9 cellular contexts compared by ENCODE assay signal in the genomic region with DNA sequence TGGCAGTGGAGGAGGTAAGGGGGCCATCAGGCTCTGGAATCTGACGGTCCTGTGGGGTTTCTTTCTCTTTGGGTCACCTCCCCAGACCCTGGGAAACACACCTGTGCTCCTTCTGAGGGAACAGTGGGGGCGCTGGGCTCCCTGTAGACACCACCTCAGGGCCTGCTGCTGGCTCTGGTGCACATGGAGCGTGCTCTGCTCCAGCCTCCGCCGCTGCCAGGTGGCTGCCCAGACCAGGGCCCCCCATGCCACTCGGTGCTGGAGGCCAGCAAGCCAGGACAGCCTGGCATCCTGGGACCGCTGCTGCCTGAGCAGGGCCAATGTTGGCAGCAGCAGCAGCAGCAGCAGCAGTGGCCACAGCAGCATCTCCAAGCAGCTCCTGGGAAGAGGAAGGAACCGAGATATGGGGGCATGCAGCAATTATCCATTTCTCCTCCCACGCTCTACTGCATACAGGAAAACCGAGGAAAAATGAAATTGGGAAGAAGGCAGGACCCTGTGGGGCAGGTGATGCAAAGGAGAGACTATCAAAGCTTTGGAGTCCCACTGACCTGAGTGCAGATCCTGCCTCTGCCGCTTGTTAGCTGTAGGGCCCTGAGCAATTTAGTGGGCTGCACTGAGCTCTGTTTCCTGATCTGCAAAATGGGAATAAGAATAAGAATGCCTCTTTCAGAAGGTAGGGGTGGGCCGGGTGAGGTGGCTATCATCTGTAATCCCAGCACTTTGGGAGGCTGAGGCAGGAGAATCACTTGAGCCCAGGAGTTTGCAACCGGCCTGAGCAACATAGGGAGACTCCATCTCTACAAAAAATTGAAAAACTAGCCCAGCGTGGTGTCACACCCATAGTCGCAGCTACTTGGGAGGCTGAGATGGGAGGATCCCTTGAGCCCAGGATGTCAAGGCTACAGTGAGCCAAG. TPM values are rescaled to one million over a fixed set of nuclear protein-coding genes. Genes with fewer than 3 reads are reported as not detected.
A peak's percentile ranks its signal among the peaks of the same experiment; 100 is the strongest.
DNase-seq lines count a peak whose midpoint lies in the region; ATAC-seq and TF ChIP-seq lines count a peak whose summit lies in the region.
"Had no signal": no experiment of that assay in that cellular context is flagged by ENCODE, and none has a peak within 500 bp of the region (broad histone marks: within the 10 kb centered on the region; RNA-seq: fewer than 3 reads in every experiment).

No MANE protein-coding gene starts in this region.

- H3K36me3 ChIP-seq in SK-N-SH (replicated peaks in 1 of 2; ENCODE audit: control insufficient read depth in 1 of 2, insufficient read depth in 2 of 2, low read length in 1 of 2) (no peaks in the 10 kb centered on the region), gastrocnemius medialis (no peaks in the 10 kb centered on the region)

- TF ChIP-seq CTCF in GM12865 (IDR thresholded peaks at IDR 0.05; ENCODE audit: insufficient read depth, low read depth, low read length, missing control alignments) (no peak), SK-N-SH (IDR thresholded peaks at IDR 0.05) (no peak), fibroblast of pulmonary artery (IDR thresholded peaks at IDR 0.05; ENCODE audit: low read length, missing control alignments) (no peak), gastrocnemius medialis (IDR thresholded peaks at IDR 0.05 in 4 of 5, conservative IDR thresholded peaks at IDR 0.05 in 1 of 5) (no peak)

- H3K27ac ChIP-seq in SK-N-SH (ENCODE audit: low read depth in 2 of 2, low read length in 1 of 2) (no peak overlapping the region; a peak in 1 of 4 replicates), gastrocnemius medialis (peak overlapping the region; percentile 80 to 95 (median 89))
- H3K27ac ChIP-seq: epithelial cell of prostate had no signal

- H3K9me3 ChIP-seq in SK-N-SH (no peaks in the 10 kb centered on the region), gastrocnemius medialis (no peaks in the 10 kb centered on the region)

- no peaks in the 10 kb centered on the region for H3K9me2 ChIP-seq in SK-N-SH

- intact Hi-C loops in gastrocnemius medialis (cut with DNase I; ENCODE audit: low total_unique reads): loop anchor here (2.0 to 5.0 kb wide), 2 partner anchors 17 to 94 kb away; partner anchors contain the start of gene STAT5A

- in situ Hi-C loops in gastrocnemius medialis (cut with MboI; ENCODE audit: low sequenced_read_pairs in 4 of 4): no loop called here

- H3K4me3 ChIP-seq in GM12865 (ENCODE audit: low read depth, low read length) (peak overlapping the region; percentile 100), SK-N-SH (ENCODE audit: low read depth in 2 of 2, low read length in 1 of 2) (peak overlapping the region; percentile 61 to 75), fibroblast of pulmonary artery (replicated peaks; ENCODE audit: low read depth, low read length) (peak overlapping the region; percentile 72), gastrocnemius medialis (peak overlapping the region; percentile 71 to 95 (median 79))

- WGBS in SK-N-SH (ENCODE audit: low lambda C conversion rate): 63% methylated on average over 15 of the region's 15 CpGs

- H2AFZ ChIP-seq in SK-N-SH (ENCODE audit: low read depth): peak overlapping the region; percentile 88

- no peaks in the 10 kb centered on the region for H3F3A ChIP-seq in SK-N-SH (replicated peaks; ENCODE audit: insufficient read depth)

- CTCF ChIA-PET in SK-N-SH (lab: Yijun Ruan, JAX): interaction anchor here (0.9 to 3.7 kb wide), 6 partner anchors 9 to 168 kb away, joined by 3 to 30 read pairs (median 4); partner anchors contain the start of genes HCRT and KCNH4

- DNase-seq in GM12865 (ENCODE audit: low read depth) (no peak), SK-N-SH (no peak), fibroblast of pulmonary artery (ENCODE audit: low read depth) (no peak), gastrocnemius medialis (no peak), NCI-H1048 (lab: John Stamatoyannopoulos, UW) (no peak), NCI-H1105 treated with DMSO at 0.1 percent for 48 hours (lab: John Stamatoyannopoulos, UW) (no peak)

- H3K9ac ChIP-seq in SK-N-SH: peak overlapping the region; percentile 67

- no peaks in the 10 kb centered on the region for H3K79me2 ChIP-seq in SK-N-SH (ENCODE audit: insufficient read depth)

- H4K20me1 ChIP-seq in SK-N-SH (ENCODE audit: insufficient read depth): no peaks in the 10 kb centered on the region

- TF ChIP-seq EP300 in SK-N-SH (IDR thresholded peaks at IDR 0.05; ENCODE audit: borderline replicate concordance in 1 of 2, low read depth in 1 of 2, low read length in 1 of 2): no peak

- TF ChIP-seq POLR2A in gastrocnemius medialis (IDR thresholded peaks at IDR 0.05): no peak

- peak overlapping the region; percentile 83 for H3K4me2 ChIP-seq in SK-N-SH

- ATAC-seq in gastrocnemius medialis (peak in 1 of 2 donors; percentile 7), GM18909 (IDR thresholded peaks at IDR 0.05; ENCODE audit: poor library complexity, unreplicated experiment) (no peak), GM21381 (IDR thresholded peaks at IDR 0.05; ENCODE audit: unreplicated experiment) (no peak)

- H3K4me1 ChIP-seq in SK-N-SH (ENCODE audit: control insufficient read depth in 1 of 2, insufficient read depth in 2 of 2, low read depth in 1 of 2, low read length in 1 of 2) (peaks cover 0 to 12% of the 10 kb centered on the region in 2 experiments; a peak in 1 of 4 replicates), gastrocnemius medialis (peaks cover 16 to 23% of the 10 kb centered on the region in 2 donors)

- no peaks in the 10 kb centered on the region for H3K27me3 ChIP-seq in SK-N-SH (ENCODE audit: insufficient read depth)
- no peaks in the 10 kb centered on the region for H3K27me3 ChIP-seq in gastrocnemius medialis

- POLR2A ChIA-PET in SK-N-SH (lab: Yijun Ruan, JAX): interaction anchor here (0.8 to 1.5 kb wide), 3 partner anchors 9 to 118 kb away, joined by 3 to 12 read pairs (median 7); partner anchors contain the start of gene HCRT

- no peak for TF ChIP-seq RAD21 in SK-N-SH (IDR thresholded peaks at IDR 0.05; ENCODE audit: low read length)

TF ChIP-seq in SK-N-SH, 30 proteins besides CTCF, POLR2A, EP300 and RAD21 (continues in another document):
- TF ChIP-seq ELF1 (IDR thresholded peaks at IDR 0.05) (no peak), TCF12 (IDR thresholded peaks at IDR 0.05) (no peak), USF2 (IDR thresholded peaks at IDR 0.05; ENCODE audit: borderline replicate concordance, low read depth, low read length) (no peak), ZBTB33 (IDR thresholded peaks at IDR 0.05; ENCODE audit: borderline replicate concordance, low read depth) (no peak), FOXJ3 (CRISPR knock-in tag; IDR thresholded peaks at IDR 0.05) (no peak), CHD2 (IDR thresholded peaks at IDR 0.05; ENCODE audit: low read length, partially characterized antibody) (no peak), TEAD4 (IDR thresholded peaks at IDR 0.05; ENCODE audit: borderline replicate concordance, insufficient read depth) (no peak), RCOR1 (IDR thresholded peaks at IDR 0.05; ENCODE audit: low read length) (no peak), GATA2 (CRISPR knock-in tag; IDR thresholded peaks at IDR 0.05) (no peak), NRF1 (IDR thresholded peaks at IDR 0.05; ENCODE audit: low read depth, low read length) (no peak), GABPA (IDR thresholded peaks at IDR 0.05; ENCODE audit: low read depth) (no peak)
- TF ChIP-seq, protein P1, sequence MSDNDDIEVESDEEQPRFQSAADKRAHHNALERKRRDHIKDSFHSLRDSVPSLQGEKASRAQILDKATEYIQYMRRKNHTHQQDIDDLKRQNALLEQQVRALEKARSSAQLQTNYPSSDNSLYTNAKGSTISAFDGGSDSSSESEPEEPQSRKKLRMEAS (IDR thresholded peaks at IDR 0.05; ENCODE audit: low read depth): no peak

RNA-seq across cellular contexts. Expression of gene GHDC, which starts 0.8 kb away (rescaled TPM):
- 15.8 and 18.0 TPM in 2 replicates for polyA plus RNA-seq in SK-N-SH (2012; rRNA removed)
- polyA plus RNA-seq in SK-N-SH (2012; cell fraction: cytosol; rRNA removed): 5.8 and 9.8 TPM in 2 replicates
- polyA plus RNA-seq in SK-N-SH (2012; cell fraction: nucleus; rRNA removed): 48.3 and 51.9 TPM in 2 replicates
- total RNA-seq in gastrocnemius medialis: 10 to 100 TPM; 13.8 to 20.0 (median 18.2) TPM

RNA-seq across cellular contexts. Expression of gene HCRT, which starts 8.2 kb away (rescaled TPM):
- not detected in 2 replicates for polyA plus RNA-seq in SK-N-SH (2012; rRNA removed)
- not detected in 2 replicates for polyA plus RNA-seq in SK-N-SH (2012; cell fraction: cytosol; rRNA removed)
- not detected in 2 replicates for polyA plus RNA-seq in SK-N-SH (2012; cell fraction: nucleus; rRNA removed)
- not detected for total RNA-seq in gastrocnemius medialis

RNA-seq across cellular contexts. Expression of gene KCNH4, which starts 12.5 kb away (rescaled TPM):
- 0.46 and 0.57 TPM in 2 replicates for polyA plus RNA-seq in SK-N-SH (2012; rRNA removed)
- 0.17 and 0.29 TPM in 2 replicates for polyA plus RNA-seq in SK-N-SH (2012; cell fraction: cytosol; rRNA removed)
- polyA plus RNA-seq in SK-N-SH (2012; cell fraction: nucleus; rRNA removed): 0.83 and 1.1 TPM in 2 replicates
- not detected for total RNA-seq in gastrocnemius medialis

RNA-seq across cellular contexts. Expression of gene RAB5C, which starts 38.7 kb away (rescaled TPM):
- 257 and 285 TPM in 2 replicates for polyA plus RNA-seq in SK-N-SH (2012; rRNA removed)
- polyA plus RNA-seq in SK-N-SH (2012; cell fraction: cytosol; rRNA removed): 161 and 219 TPM in 2 replicates
- 102 and 144 TPM in 2 replicates for polyA plus RNA-seq in SK-N-SH (2012; cell fraction: nucleus; rRNA removed)
- 10 to 100 TPM; 33.0 to 42.5 (median 37.6) TPM for total RNA-seq in gastrocnemius medialis

Comparison
In these comparisons a context has a peak if more than half of its experiments do, and no peak if none do; other contexts are left out.
1. H3K27ac ChIP-seq: peak in gastrocnemius medialis (4 of 4); none in SK-N-SH (0 of 2).
2. Peak in every context shown above with its lines, with median percentiles within 50 percentile points of each other: H3K4me3 ChIP-seq.